Comparison of ENCODE assay signal across 1 cellular context in the genomic region with DNA sequence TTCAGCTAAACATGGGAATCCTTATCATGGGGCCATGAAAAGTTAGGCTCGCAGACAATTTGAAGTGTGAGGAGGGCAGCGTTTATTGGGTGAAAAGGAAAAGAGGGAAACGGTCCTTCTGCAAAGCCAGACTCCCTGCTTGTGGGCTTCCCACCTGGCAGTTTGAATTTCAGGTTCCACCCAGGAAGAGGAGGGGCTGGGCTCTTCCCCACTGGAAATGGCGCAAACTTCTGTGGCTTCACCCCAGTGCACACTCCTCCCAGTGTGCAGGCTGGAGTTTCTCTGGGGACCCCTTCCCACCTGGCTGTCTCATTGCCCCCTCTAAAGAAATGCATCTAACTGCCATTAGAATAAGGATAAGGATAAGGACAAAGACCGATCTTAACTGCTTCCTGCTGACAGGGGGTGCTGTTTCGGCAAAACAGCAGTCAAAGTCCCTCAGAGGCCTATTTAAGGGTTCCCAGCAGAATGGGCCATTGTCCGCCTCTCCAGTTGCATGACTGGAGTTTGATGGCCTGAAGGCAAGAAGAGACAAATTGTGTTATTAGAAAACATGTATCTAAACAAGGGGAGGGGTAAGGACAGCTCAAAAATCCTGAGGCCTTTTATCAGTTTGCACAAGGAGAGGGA.
A peak's percentile ranks its signal among the peaks of the same experiment; 100 is the strongest.
TF ChIP-seq lines count a peak whose summit lies in the region.

No MANE protein-coding gene starts in this region.

TF ChIP-seq in GM12878, 131 proteins besides CTCF, POLR2A, EP300 and RAD21:
- TF ChIP-seq FOS (IDR thresholded peaks at IDR 0.05; ENCODE audit: borderline replicate concordance, extremely low read depth, insufficient read length), result no peak
- TF ChIP-seq STAT3 (IDR thresholded peaks at IDR 0.05; ENCODE audit: low read depth, low read length), result no peak
- TF ChIP-seq EGR1 (IDR thresholded peaks at IDR 0.05; ENCODE audit: borderline replicate concordance in 1 of 2, low read depth in 2 of 2, low read length in 2 of 2), result no peak
- TF ChIP-seq POLR2AphosphoS2 (IDR thresholded peaks at IDR 0.05; ENCODE audit: low read depth, low read length), result 0 out of 2 replicates have a peak, but pooled peaks have one; percentile 3
- no peak for TF ChIP-seq BRCA1 (IDR thresholded peaks at IDR 0.05; ENCODE audit: low read depth, low read length)
- no peak for TF ChIP-seq ZNF24 (IDR thresholded peaks at IDR 0.05)
- no peak for TF ChIP-seq TCF3 (IDR thresholded peaks at IDR 0.05; ENCODE audit: borderline replicate concordance, insufficient read depth, low read depth, low read length)
- TF ChIP-seq POU2F2 (IDR thresholded peaks at IDR 0.05; ENCODE audit: borderline replicate concordance, low read depth, low read length), result 0 out of 3 replicates have a peak, but pooled peaks have one; percentile 17
- no peak for TF ChIP-seq HCFC1 (IDR thresholded peaks at IDR 0.05; ENCODE audit: low read length)
- TF ChIP-seq CUX1 (IDR thresholded peaks at IDR 0.05; ENCODE audit: insufficient replicate concordance, low read depth, low read length), result no peak
- no peak for TF ChIP-seq ZNF622 (IDR thresholded peaks at IDR 0.05)
- no peak for TF ChIP-seq MXI1 (IDR thresholded peaks at IDR 0.05; ENCODE audit: low read depth, low read length)
TF ChIP-seq in GM12878: peak in this region for 2.
